8 cellular contexts compared by ENCODE assay signal in the genomic region with DNA sequence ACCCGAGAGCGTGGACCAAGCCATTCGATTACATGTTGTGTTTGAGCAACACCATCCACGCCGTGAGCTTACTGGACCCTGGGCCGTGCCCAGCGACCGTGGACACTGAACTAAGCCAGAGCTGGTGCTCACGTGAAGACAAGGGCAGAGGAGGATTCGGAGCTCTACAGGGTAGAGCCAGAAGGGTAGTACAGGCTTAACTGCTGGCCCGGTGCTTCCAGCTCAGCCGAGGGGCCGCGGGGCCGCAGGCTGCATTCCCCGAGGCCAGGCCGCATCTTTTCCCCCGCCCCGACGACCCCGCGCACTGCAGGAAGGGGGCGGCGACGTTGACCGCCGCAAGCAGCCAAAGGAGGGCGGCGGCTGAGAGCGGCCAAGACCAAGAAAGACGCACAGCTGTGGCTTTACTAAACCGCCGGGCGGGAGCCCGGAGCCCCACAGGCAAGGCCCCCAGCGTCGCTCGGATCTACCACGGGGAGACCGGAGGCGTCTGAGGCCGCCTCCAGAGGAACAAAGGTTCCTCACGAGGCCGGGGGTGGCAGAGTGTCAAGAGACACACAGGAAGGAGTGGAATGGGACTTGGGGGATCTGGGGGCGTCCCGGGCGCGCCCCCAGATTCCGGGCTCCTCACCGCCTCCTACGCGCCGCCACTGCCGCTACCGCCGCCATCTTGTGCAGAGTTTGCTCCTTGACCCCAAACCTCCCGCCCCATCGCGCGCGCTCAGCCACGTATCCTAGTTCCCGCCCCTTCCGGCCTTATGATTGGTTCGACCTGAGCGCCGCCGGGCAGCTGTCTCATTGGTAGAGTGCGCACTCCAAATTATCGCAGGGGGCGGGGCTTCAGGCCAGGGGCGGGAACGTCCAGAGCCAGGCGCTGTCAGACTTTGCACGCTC. TPM values are rescaled to one million over a fixed set of nuclear protein-coding genes. Genes with fewer than 3 reads are reported as not detected.
DNase-seq lines count a peak whose midpoint lies in the region; ATAC-seq and TF ChIP-seq lines count a peak whose summit lies in the region.

A gene (minus strand): TSS at position 680 of the 891 bp plus-strand sequence. CDS start 14 bp downstream, at position 666.

- H2BK120ac ChIP-seq in IMR-90 (ENCODE audit: low read depth, low read length): peak within 1 kb of the TSS; percentile 68

- POLR2A ChIA-PET in IMR-90 (lab: Charles Lee; ENCODE audit: unreplicated experiment): interaction anchor here (0.8 kb wide), 1 partner anchor 72 kb away, joined by 3 read pairs; a partner anchor contains a TSS

- H2AK5ac ChIP-seq in IMR-90 (ENCODE audit: low read depth, low read length): peak within 1 kb of the TSS; percentile 96

- H4K91ac ChIP-seq in IMR-90 (ENCODE audit: insufficient read depth, low read depth, low read length): peak within 1 kb of the TSS; percentile 88

- H4K20me1 ChIP-seq in IMR-90 (ENCODE audit: insufficient read depth, low read length): peaks cover 17% of the 10 kb centered on the region

- H4K8ac ChIP-seq in IMR-90 (ENCODE audit: low read depth in 2 of 2, low read length in 2 of 2): peak within 1 kb of the TSS; percentile 76

- peak within 1 kb of the TSS; percentile 28 for H4K5ac ChIP-seq in IMR-90 (ENCODE audit: low read depth, low read length)

- peak within 1 kb of the TSS; percentile 95 for H3K23ac ChIP-seq in IMR-90 (ENCODE audit: low read depth, low read length)

- no peak for TF ChIP-seq RAD21 in IMR-90 (IDR thresholded peaks at IDR 0.05; ENCODE audit: low read length)

- BruUV-seq in IMR-90 (replicated peaks; lab: Mats Ljungman, UMichigan): TSS peak; percentile 24

- no peak within 1 kb of the TSS for H2BK20ac ChIP-seq in IMR-90 (ENCODE audit: low read depth, low read length)

- H3K36me3 ChIP-seq in IMR-90 (ENCODE audit: control insufficient read depth, insufficient read depth, low read length): peaks cover 36% of the 10 kb centered on the region

- H3K4me2 ChIP-seq in IMR-90 (ENCODE audit: low read depth, low read length): peak within 1 kb of the TSS; percentile 95

- CTCF ChIA-PET in IMR-90 (lab: Yijun Ruan, JAX): no interaction called here

- H3K14ac ChIP-seq in IMR-90 (replicated peaks; ENCODE audit: low read depth, low read length): peak within 1 kb of the TSS; percentile 97

- H2BK15ac ChIP-seq in IMR-90 (ENCODE audit: low read depth, low read length): no peak within 1 kb of the TSS

- peak within 1 kb of the TSS; percentile 99 for H3K9ac ChIP-seq in IMR-90 (ENCODE audit: low read depth, low read length)

- WGBS in IMR-90 (ENCODE audit: extremely low coverage in 2 of 2, insufficient read length in 1 of 2), 2 experiments: 2% methylated on average over 18 of the region's 75 CpGs; no CpG with 5 or more reads in 1 of the 2 experiments

- H3K9me3 ChIP-seq in IMR-90 (ENCODE audit: control insufficient read depth, insufficient read depth, low read length) (no peaks in the 10 kb centered on the region), mononuclear cell (ENCODE audit: low read depth, low read length) (no peaks in the 10 kb centered on the region)

- peak; percentile 82 for ATAC-seq in GM21528 (IDR thresholded peaks at IDR 0.05; ENCODE audit: low FRiP score, unreplicated experiment)
- ATAC-seq in IMR-90 (ENCODE audit: low read depth): peak; percentile 99

- H3K27me3 ChIP-seq in IMR-90 (ENCODE audit: control insufficient read depth, insufficient read depth, low read length) (no peaks in the 10 kb centered on the region), mononuclear cell (ENCODE audit: insufficient read depth, low read length) (no peaks in the 10 kb centered on the region)

- peak within 1 kb of the TSS; percentile 98 for H2AK9ac ChIP-seq in IMR-90 (replicated peaks; ENCODE audit: low read depth, low read length, poor library complexity)

- H3K27ac ChIP-seq in IMR-90 (ENCODE audit: insufficient read depth, low read length): peak within 1 kb of the TSS; percentile 86

- H2BK5ac ChIP-seq in IMR-90 (ENCODE audit: low read depth, low read length, poor library complexity, severe bottlenecking): peak within 1 kb of the TSS; percentile 62

- H2AFZ ChIP-seq in IMR-90 (replicated peaks; ENCODE audit: low read length, poor library complexity): peak within 1 kb of the TSS; percentile 69

- H3K18ac ChIP-seq in IMR-90 (ENCODE audit: low read depth, low read length): no peak within 1 kb of the TSS; the same call in 1 of the 2 replicates

- H3K56ac ChIP-seq in IMR-90 (ENCODE audit: extremely low read depth, insufficient read depth, low read length): peak within 1 kb of the TSS; percentile 91

- peaks cover 0 to 50% of the 10 kb centered on the region in 2 experiments; a peak in 3 of 4 replicates for H3K79me1 ChIP-seq in IMR-90 (ENCODE audit: low read depth in 1 of 2, low read length in 2 of 2)

- intact Hi-C loops in IMR-90 (cut with micrococcal nuclease): no loop called here

- peaks cover 6% of the 10 kb centered on the region; the same call in 1 of the 2 replicates for H3K4me1 ChIP-seq in IMR-90 (ENCODE audit: control insufficient read depth, insufficient read depth, low read length)
- peaks cover 26% of the 10 kb centered on the region for H3K4me1 ChIP-seq in mononuclear cell (ENCODE audit: insufficient read depth, low read length)

- peak within 1 kb of the TSS; percentile 93 for H3K4ac ChIP-seq in IMR-90 (ENCODE audit: low read depth, low read length)

- dilution Hi-C loops in IMR-90 (cut with HindIII; ENCODE audit: low sequenced_read_pairs, unreplicated experiment): no loop called here

- in situ Hi-C loops in IMR-90 (cut with MboI; ENCODE audit: low sequenced_read_pairs): no loop called here

- DNase-seq in D341Med (ENCODE audit: low spot score) (peak; percentile 98), IMR-90 (peak; percentile 96), OCI-M1 (lab: John Stamatoyannopoulos, UW) (peak; percentile 99), activated T-cell treated with anti-CD3 and anti-CD28 coated beads for 24 hours (ENCODE audit: low read depth) (peak; percentile 99), epidermal melanocyte (ENCODE audit: insufficient read length, low spot score) (peak; percentile 99)
- DNase-seq in stimulated activated CD8-positive, alpha-beta memory T cell treated with anti-CD3 and anti-CD28 coated beads, Interleukin-4, amount 100 ng/mL, for 1 hour (ENCODE audit: low read depth in 2 of 2, low spot score in 1 of 2): peak; percentile 99

- H3K4me3 ChIP-seq in IMR-90 (ENCODE audit: insufficient read depth, low read depth, low read length): peak within 1 kb of the TSS; percentile 72
- H3K4me3 ChIP-seq in mononuclear cell (ENCODE audit: low read length): peak within 1 kb of the TSS; percentile 97

- TF ChIP-seq POLR2A in IMR-90 (IDR thresholded peaks at IDR 0.05; ENCODE audit: low read depth, low read length): peak; percentile 93

- TF ChIP-seq CTCF in IMR-90 (conservative IDR thresholded peaks at IDR 0.05; ENCODE audit: low read depth, low read length): no peak

- peaks cover 7% of the 10 kb centered on the region; the same call in 1 of the 2 replicates for H3K9me1 ChIP-seq in IMR-90 (ENCODE audit: insufficient read depth, low read length)

TF ChIP-seq in IMR-90, 13 proteins besides CTCF, POLR2A, EP300 and RAD21:
- no peak for TF ChIP-seq SMC3 (IDR thresholded peaks at IDR 0.05; ENCODE audit: low read depth, low read length)
- TF ChIP-seq CEBPB (IDR thresholded peaks at IDR 0.05; ENCODE audit: low read depth, low read length): no peak
- no peak; the same call in 1 of the 2 replicates for TF ChIP-seq BHLHE40 (IDR thresholded peaks at IDR 0.05; ENCODE audit: low read depth, low read length)
- TF ChIP-seq CHD1 (IDR thresholded peaks at IDR 0.05; ENCODE audit: low read depth, low read length): no peak
- TF ChIP-seq, protein P1, sequence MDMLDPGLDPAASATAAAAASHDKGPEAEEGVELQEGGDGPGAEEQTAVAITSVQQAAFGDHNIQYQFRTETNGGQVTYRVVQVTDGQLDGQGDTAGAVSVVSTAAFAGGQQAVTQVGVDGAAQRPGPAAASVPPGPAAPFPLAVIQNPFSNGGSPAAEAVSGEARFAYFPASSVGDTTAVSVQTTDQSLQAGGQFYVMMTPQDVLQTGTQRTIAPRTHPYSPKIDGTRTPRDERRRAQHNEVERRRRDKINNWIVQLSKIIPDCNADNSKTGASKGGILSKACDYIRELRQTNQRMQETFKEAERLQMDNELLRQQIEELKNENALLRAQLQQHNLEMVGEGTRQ (IDR thresholded peaks at IDR 0.05; ENCODE audit: low read depth, low read length): no peak
- 0 out of 2 replicates have a peak, but pooled peaks have one; percentile 9 for TF ChIP-seq RFX5 (IDR thresholded peaks at IDR 0.05; ENCODE audit: low read depth, low read length)
- TF ChIP-seq RCOR1 (IDR thresholded peaks at IDR 0.05; ENCODE audit: insufficient replicate concordance, low read length): no peak
- TF ChIP-seq FOS (IDR thresholded peaks at IDR 0.05; ENCODE audit: low read depth, low read length): no peak
- peak; percentile 81; the same call in 1 of the 2 replicates for TF ChIP-seq MAZ (IDR thresholded peaks at IDR 0.05; ENCODE audit: borderline replicate concordance, low read depth, low read length)
- TF ChIP-seq MXI1 (IDR thresholded peaks at IDR 0.05; ENCODE audit: borderline replicate concordance, low read depth, low read length): peak; percentile 76
- TF ChIP-seq NFE2L2 (IDR thresholded peaks at IDR 0.05; ENCODE audit: low read depth, low read length): no peak
- TF ChIP-seq, protein P2, sequence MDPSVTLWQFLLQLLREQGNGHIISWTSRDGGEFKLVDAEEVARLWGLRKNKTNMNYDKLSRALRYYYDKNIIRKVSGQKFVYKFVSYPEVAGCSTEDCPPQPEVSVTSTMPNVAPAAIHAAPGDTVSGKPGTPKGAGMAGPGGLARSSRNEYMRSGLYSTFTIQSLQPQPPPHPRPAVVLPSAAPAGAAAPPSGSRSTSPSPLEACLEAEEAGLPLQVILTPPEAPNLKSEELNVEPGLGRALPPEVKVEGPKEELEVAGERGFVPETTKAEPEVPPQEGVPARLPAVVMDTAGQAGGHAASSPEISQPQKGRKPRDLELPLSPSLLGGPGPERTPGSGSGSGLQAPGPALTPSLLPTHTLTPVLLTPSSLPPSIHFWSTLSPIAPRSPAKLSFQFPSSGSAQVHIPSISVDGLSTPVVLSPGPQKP (IDR thresholded peaks at IDR 0.05; ENCODE audit: borderline replicate concordance, low read depth, low read length): no peak

RNA-seq across cellular contexts. Expression of the gene that starts here (rescaled TPM):
- total RNA-seq in IMR-90 (2012; rRNA removed): 182 and 209 TPM in 2 replicates
- 323 and 344 TPM in 2 replicates for polyA plus RNA-seq in IMR-90 (2012; rRNA removed)
- 244 and 246 TPM in 2 replicates for polyA plus RNA-seq in IMR-90 (2012; cell fraction: cytosol; rRNA removed)
- 262 and 360 TPM in 2 replicates for polyA plus RNA-seq in IMR-90 (2012; cell fraction: nucleus; rRNA removed; ENCODE audit: low replicate concordance)
- 50.1 TPM for total RNA-seq in mononuclear cell

Comparison
In these comparisons a context has a peak if more than half of its experiments do, and no peak if none do; other contexts are left out.
1. Peak in every context shown above with its lines: DNase-seq, ATAC-seq, H3K4me3 ChIP-seq and H3K27ac ChIP-seq.